In the genomic region with DNA sequence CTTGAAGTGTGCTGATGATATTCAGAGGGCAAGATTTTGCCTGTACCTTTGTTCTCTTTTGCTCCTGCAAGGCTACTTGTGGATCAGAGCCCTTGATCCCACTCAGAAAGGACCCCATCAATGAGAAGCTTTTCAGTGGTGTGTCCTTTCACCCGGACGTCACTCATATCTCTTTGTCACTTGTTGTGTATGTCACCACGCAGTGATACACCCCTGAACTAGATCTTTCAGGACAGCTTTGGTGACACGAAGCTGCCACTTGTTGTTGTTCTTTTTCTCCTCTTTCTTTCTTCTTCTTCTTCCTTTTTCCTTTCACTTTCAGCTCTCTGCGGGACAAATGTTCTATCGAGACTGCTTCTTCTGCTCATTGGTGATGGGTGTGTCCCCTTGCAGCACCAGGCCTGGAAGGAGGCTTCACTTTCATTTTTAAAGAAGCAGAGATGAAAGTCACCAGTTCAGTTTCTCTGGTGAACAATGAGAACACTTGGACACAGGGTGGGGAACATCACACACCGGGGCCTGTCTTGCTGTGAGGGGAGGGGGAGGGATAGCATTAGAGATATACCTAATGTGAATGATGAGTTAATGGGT, we compare ENCODE assay signal across 10 cellular contexts.
A peak's percentile ranks its signal among the peaks of the same experiment; 100 is the strongest.
DNase-seq lines count a peak whose midpoint lies in the region; ATAC-seq and TF ChIP-seq lines count a peak whose summit lies in the region.
"Had no signal": no experiment of that assay in that cellular context is flagged by ENCODE, and none has a peak within 500 bp of the region (broad histone marks: within the 10 kb centered on the region; RNA-seq: fewer than 3 reads in every experiment).

No MANE protein-coding gene starts in this region.

- H3K4me3 Mint-ChIP-seq in activated CD4-positive, alpha-beta T cell treated with anti-CD3 and anti-CD28 coated beads for 36 hours = peak overlapping the region; percentile 67

- no peaks in the 10 kb centered on the region for H3K27me3 ChIP-seq in SU-DHL-6 (ENCODE audit: low read length)
- H3K27me3 ChIP-seq in heart left ventricle = peaks cover 0 to 16% (median 0%) of the 10 kb centered on the region in 9 donors

- peaks cover 47% of the 10 kb centered on the region for H3K4me1 Mint-ChIP-seq in activated CD4-positive, alpha-beta T cell treated with anti-CD3 and anti-CD28 coated beads for 36 hours

- H3F3A ChIP-seq in SU-DHL-6 (ENCODE audit: insufficient read depth) = no peaks in the 10 kb centered on the region

- H3K4me3 ChIP-seq in SU-DHL-6 (ENCODE audit: insufficient read depth, low read length, poor library complexity, severe bottlenecking) (no peak overlapping the region), heart left ventricle (peak overlapping the region in 7 of 12 donors; percentile 7 to 43 (median 33))
- H3K4me3 ChIP-seq: A549 had no signal

- H3K27me3 Mint-ChIP-seq in activated CD4-positive, alpha-beta T cell treated with anti-CD3 and anti-CD28 coated beads for 36 hours = no peaks in the 10 kb centered on the region

- H3K36me3 ChIP-seq in SU-DHL-6 (ENCODE audit: low read length) = no peaks in the 10 kb centered on the region
- peaks cover 0 to 6% (median 0%) of the 10 kb centered on the region in 9 donors for H3K36me3 ChIP-seq in heart left ventricle

- no peak overlapping the region for H3K9ac ChIP-seq in SU-DHL-6 (ENCODE audit: low read length)
- H3K9ac ChIP-seq: parathyroid adenoma had no signal

- intact Hi-C loops in activated CD4-positive, alpha-beta T cell treated with anti-CD3 and anti-CD28 coated beads for 36 hours (cut with DNase I, micrococcal nuclease) = loop anchor here (5.0 kb wide), 5 partner anchors 165 to 1100 kb away; partner anchors contain the start of genes SPIN2B (in 1 of the 2), UBQLN2 (in 1 of the 2) and ZXDA (in 1 of the 2)
- intact Hi-C loops in heart left ventricle (cut with DNase I) = no loop called here

- TF ChIP-seq CTCF in SU-DHL-6 (IDR thresholded peaks at IDR 0.05; ENCODE audit: insufficient read depth, low read length, poor library complexity, severe bottlenecking) = no peak
- TF ChIP-seq CTCF in heart left ventricle (IDR thresholded peaks at IDR 0.05) = no peak

- CTCF ChIA-PET in activated CD4-positive, alpha-beta T cell treated with anti-CD3 and anti-CD28 coated beads for 36 hours (lab: Charles Lee) = no interaction called here

- peak; percentile 84 for ATAC-seq in activated CD4-positive, alpha-beta T cell treated with anti-CD3 and anti-CD28 coated beads for 36 hours
- ATAC-seq in HG02970 (IDR thresholded peaks at IDR 0.05; ENCODE audit: low FRiP score, unreplicated experiment) (peak; percentile 76), heart left ventricle (peak; percentile 20 to 75 (median 61))
- ATAC-seq: A549 had no signal

- 29 to 39% (median 38%) methylated on average over 7 of the region's 7 CpGs for WGBS in heart left ventricle, 4 donors

- no peaks in the 10 kb centered on the region for H3K9me3 Mint-ChIP-seq in activated CD4-positive, alpha-beta T cell treated with anti-CD3 and anti-CD28 coated beads for 36 hours (ENCODE audit: low read depth)

- H4K20me1 ChIP-seq in SU-DHL-6 (ENCODE audit: low read depth, low read length) = no peaks in the 10 kb centered on the region

- H3K79me2 ChIP-seq in SU-DHL-6 (ENCODE audit: insufficient read depth, low read length) = no peaks in the 10 kb centered on the region
- H3K79me2 ChIP-seq: parathyroid adenoma had no signal

- peaks cover 10% of the 10 kb centered on the region for H3K36me3 Mint-ChIP-seq in activated CD4-positive, alpha-beta T cell treated with anti-CD3 and anti-CD28 coated beads for 36 hours (ENCODE audit: low read depth)

- no peak overlapping the region for H2AFZ ChIP-seq in SU-DHL-6 (ENCODE audit: low read depth, low read length, severe bottlenecking)
- H2AFZ ChIP-seq: parathyroid adenoma had no signal

- peak overlapping the region; percentile 35 for H3K4me2 ChIP-seq in SU-DHL-6 (ENCODE audit: low read depth, low read length, poor library complexity, severe bottlenecking)
- H3K4me2 ChIP-seq: A549 had no signal

- TF ChIP-seq POLR2A in heart left ventricle (IDR thresholded peaks at IDR 0.05) = no peak

- peak overlapping the region; percentile 99 for H3K27ac Mint-ChIP-seq in activated CD4-positive, alpha-beta T cell treated with anti-CD3 and anti-CD28 coated beads for 36 hours

- no peak overlapping the region for H3K27ac ChIP-seq in SU-DHL-6 (ENCODE audit: low read depth, low read length)
- peak overlapping the region in 8 of 12 donors; percentile 3 to 82 (median 36) for H3K27ac ChIP-seq in heart left ventricle
- H3K27ac ChIP-seq: A549, parathyroid adenoma had no signal

- H3K9me3 ChIP-seq in SU-DHL-6 (ENCODE audit: insufficient read depth, low read length) (no peaks in the 10 kb centered on the region), heart left ventricle (no peaks in the 10 kb centered on the region)
- H3K9me3 ChIP-seq: A549 had no signal

- H3K9me2 ChIP-seq in SU-DHL-6 (replicated peaks; ENCODE audit: insufficient read depth, low read length) = no peaks in the 10 kb centered on the region

- H3K4me1 ChIP-seq in heart left ventricle = peaks cover 0 to 18% (median 2%) of the 10 kb centered on the region in 12 donors
- H3K4me1 ChIP-seq: A549, parathyroid adenoma had no signal

- POLR2A ChIA-PET in activated CD4-positive, alpha-beta T cell treated with anti-CD3 and anti-CD28 coated beads for 36 hours (lab: Charles Lee) = no interaction called here

- DNase-seq in activated CD4-positive, alpha-beta T cell treated with anti-CD3 and anti-CD28 coated beads for 36 hours = peak; percentile 42
- DNase-seq in activated CD4-positive, alpha-beta T cell treated with anti-CD3 and anti-CD28 coated beads for 1 hour = no peak
- DNase-seq in heart left ventricle (no peak), A172 (ENCODE audit: low spot score) (no peak), COLO668 (lab: John Stamatoyannopoulos, UW; ENCODE audit: unreplicated experiment) (no peak), inferior parietal cortex (ENCODE audit: extremely low spot score) (no peak)

Comparison
In these comparisons a context has a peak if more than half of its experiments do, and no peak if none do; other contexts are left out.
1. intact Hi-C loops: an anchor here in activated CD4-positive, alpha-beta T cell treated with anti-CD3 and anti-CD28 coated beads for 36 hours (5.0 kb wide); none called in heart left ventricle.